Comparison of ENCODE assay signal across 1 cellular context in the genomic region with DNA sequence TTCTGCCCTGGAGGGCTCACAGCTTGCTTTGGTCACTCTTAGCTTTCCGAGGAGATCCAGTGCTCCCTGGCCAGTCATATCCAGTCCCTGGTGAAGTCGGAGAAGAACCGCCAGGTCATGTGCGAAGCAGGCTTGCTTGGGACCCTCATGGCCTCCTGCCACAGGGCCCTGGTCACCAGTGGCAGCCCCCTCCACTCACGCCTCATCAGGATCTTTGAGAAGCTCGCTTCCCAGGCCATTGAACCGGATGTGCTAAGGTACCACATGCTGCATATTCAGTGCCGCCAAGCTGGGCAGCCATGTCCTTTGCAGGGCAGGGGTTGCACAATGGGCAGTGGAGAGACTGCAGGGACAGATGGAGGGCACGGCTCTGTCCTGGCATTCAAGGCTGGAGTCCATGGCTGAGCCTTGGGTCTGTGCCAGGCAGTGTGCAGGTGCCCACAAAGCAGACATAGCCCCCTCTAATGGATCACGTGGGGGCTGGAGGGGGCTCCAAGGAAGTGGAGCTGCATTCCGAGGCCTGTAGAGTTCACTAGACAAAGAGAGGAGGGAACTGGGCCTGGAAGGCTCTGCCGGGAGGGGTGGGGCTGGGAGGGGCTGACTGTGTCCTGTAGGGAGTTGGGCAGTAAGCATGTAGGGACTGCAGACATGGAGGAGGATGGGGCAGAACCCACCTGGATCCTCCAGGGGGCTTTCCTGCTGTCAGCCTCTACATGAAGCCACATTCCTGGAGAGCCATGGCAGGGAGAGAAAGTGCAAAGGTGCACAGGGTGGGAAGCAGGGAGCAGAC.
TF ChIP-seq lines count a peak whose summit lies in the region.

No MANE protein-coding gene starts in this region.

TF ChIP-seq in GM23338, 12 proteins besides CTCF, POLR2A, EP300 and RAD21 (continued from another document):
- TF ChIP-seq, protein P1, sequence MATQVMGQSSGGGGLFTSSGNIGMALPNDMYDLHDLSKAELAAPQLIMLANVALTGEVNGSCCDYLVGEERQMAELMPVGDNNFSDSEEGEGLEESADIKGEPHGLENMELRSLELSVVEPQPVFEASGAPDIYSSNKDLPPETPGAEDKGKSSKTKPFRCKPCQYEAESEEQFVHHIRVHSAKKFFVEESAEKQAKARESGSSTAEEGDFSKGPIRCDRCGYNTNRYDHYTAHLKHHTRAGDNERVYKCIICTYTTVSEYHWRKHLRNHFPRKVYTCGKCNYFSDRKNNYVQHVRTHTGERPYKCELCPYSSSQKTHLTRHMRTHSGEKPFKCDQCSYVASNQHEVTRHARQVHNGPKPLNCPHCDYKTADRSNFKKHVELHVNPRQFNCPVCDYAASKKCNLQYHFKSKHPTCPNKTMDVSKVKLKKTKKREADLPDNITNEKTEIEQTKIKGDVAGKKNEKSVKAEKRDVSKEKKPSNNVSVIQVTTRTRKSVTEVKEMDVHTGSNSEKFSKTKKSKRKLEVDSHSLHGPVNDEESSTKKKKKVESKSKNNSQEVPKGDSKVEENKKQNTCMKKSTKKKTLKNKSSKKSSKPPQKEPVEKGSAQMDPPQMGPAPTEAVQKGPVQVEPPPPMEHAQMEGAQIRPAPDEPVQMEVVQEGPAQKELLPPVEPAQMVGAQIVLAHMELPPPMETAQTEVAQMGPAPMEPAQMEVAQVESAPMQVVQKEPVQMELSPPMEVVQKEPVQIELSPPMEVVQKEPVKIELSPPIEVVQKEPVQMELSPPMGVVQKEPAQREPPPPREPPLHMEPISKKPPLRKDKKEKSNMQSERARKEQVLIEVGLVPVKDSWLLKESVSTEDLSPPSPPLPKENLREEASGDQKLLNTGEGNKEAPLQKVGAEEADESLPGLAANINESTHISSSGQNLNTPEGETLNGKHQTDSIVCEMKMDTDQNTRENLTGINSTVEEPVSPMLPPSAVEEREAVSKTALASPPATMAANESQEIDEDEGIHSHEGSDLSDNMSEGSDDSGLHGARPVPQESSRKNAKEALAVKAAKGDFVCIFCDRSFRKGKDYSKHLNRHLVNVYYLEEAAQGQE (IDR thresholded peaks at IDR 0.05; ENCODE audit: unreplicated experiment): no peak
- TF ChIP-seq STAT1 (IDR thresholded peaks at IDR 0.05; ENCODE audit: unreplicated experiment) (no peak), ZNF331 (CRISPR knock-in tag; IDR thresholded peaks at IDR 0.05; ENCODE audit: low read depth) (no peak), POLR2AphosphoS5 (IDR thresholded peaks at IDR 0.05; ENCODE audit: low read depth) (no peak), JUNB (IDR thresholded peaks at IDR 0.05; ENCODE audit: unreplicated experiment) (no peak), CREB1 (CRISPR knock-in tag; IDR thresholded peaks at IDR 0.05; ENCODE audit: low read depth) (no peak), NANOG (IDR thresholded peaks at IDR 0.05; ENCODE audit: borderline replicate concordance) (no peak), EZH2phosphoT487 (IDR thresholded peaks at IDR 0.05; ENCODE audit: unreplicated experiment) (no peak), ZNF114 (CRISPR knock-in tag; IDR thresholded peaks at IDR 0.05) (no peak)
- TF ChIP-seq, protein P2, sequence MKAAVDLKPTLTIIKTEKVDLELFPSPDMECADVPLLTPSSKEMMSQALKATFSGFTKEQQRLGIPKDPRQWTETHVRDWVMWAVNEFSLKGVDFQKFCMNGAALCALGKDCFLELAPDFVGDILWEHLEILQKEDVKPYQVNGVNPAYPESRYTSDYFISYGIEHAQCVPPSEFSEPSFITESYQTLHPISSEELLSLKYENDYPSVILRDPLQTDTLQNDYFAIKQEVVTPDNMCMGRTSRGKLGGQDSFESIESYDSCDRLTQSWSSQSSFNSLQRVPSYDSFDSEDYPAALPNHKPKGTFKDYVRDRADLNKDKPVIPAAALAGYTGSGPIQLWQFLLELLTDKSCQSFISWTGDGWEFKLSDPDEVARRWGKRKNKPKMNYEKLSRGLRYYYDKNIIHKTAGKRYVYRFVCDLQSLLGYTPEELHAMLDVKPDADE (IDR thresholded peaks at IDR 0.05): no peak
- TF ChIP-seq, protein P3, sequence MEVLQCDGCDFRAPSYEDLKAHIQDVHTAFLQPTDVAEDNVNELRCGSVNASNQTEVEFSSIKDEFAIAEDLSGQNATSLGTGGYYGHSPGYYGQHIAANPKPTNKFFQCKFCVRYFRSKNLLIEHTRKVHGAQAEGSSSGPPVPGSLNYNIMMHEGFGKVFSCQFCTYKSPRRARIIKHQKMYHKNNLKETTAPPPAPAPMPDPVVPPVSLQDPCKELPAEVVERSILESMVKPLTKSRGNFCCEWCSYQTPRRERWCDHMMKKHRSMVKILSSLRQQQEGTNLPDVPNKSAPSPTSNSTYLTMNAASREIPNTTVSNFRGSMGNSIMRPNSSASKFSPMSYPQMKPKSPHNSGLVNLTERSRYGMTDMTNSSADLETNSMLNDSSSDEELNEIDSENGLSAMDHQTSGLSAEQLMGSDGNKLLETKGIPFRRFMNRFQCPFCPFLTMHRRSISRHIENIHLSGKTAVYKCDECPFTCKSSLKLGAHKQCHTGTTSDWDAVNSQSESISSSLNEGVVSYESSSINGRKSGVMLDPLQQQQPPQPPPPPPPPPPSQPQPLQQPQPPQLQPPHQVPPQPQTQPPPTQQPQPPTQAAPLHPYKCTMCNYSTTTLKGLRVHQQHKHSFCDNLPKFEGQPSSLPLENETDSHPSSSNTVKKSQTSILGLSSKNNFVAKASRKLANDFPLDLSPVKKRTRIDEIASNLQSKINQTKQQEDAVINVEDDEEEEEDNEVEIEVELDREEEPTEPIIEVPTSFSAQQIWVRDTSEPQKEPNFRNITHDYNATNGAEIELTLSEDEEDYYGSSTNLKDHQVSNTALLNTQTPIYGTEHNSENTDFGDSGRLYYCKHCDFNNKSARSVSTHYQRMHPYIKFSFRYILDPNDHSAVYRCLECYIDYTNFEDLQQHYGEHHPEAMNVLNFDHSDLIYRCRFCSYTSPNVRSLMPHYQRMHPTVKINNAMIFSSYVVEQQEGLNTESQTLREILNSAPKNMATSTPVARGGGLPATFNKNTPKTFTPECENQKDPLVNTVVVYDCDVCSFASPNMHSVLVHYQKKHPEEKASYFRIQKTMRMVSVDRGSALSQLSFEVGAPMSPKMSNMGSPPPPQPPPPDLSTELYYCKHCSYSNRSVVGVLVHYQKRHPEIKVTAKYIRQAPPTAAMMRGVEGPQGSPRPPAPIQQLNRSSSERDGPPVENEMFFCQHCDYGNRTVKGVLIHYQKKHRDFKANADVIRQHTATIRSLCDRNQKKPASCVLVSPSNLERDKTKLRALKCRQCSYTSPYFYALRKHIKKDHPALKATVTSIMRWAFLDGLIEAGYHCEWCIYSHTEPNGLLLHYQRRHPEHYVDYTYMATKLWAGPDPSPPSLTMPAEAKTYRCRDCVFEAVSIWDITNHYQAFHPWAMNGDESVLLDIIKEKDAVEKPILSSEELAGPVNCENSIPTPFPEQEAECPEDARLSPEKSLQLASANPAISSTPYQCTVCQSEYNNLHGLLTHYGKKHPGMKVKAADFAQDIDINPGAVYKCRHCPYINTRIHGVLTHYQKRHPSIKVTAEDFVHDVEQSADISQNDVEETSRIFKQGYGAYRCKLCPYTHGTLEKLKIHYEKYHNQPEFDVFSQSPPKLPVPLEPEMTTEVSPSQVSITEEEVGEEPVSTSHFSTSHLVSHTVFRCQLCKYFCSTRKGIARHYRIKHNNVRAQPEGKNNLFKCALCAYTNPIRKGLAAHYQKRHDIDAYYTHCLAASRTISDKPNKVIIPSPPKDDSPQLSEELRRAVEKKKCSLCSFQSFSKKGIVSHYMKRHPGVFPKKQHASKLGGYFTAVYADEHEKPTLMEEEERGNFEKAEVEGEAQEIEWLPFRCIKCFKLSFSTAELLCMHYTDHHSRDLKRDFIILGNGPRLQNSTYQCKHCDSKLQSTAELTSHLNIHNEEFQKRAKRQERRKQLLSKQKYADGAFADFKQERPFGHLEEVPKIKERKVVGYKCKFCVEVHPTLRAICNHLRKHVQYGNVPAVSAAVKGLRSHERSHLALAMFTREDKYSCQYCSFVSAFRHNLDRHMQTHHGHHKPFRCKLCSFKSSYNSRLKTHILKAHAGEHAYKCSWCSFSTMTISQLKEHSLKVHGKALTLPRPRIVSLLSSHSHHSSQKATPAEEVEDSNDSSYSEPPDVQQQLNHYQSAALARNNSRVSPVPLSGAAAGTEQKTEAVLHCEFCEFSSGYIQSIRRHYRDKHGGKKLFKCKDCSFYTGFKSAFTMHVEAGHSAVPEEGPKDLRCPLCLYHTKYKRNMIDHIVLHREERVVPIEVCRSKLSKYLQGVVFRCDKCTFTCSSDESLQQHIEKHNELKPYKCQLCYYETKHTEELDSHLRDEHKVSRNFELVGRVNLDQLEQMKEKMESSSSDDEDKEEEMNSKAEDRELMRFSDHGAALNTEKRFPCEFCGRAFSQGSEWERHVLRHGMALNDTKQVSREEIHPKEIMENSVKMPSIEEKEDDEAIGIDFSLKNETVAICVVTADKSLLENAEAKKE (CRISPR knock-in tag; IDR thresholded peaks at IDR 0.05): no peak
